In the genomic region with DNA sequence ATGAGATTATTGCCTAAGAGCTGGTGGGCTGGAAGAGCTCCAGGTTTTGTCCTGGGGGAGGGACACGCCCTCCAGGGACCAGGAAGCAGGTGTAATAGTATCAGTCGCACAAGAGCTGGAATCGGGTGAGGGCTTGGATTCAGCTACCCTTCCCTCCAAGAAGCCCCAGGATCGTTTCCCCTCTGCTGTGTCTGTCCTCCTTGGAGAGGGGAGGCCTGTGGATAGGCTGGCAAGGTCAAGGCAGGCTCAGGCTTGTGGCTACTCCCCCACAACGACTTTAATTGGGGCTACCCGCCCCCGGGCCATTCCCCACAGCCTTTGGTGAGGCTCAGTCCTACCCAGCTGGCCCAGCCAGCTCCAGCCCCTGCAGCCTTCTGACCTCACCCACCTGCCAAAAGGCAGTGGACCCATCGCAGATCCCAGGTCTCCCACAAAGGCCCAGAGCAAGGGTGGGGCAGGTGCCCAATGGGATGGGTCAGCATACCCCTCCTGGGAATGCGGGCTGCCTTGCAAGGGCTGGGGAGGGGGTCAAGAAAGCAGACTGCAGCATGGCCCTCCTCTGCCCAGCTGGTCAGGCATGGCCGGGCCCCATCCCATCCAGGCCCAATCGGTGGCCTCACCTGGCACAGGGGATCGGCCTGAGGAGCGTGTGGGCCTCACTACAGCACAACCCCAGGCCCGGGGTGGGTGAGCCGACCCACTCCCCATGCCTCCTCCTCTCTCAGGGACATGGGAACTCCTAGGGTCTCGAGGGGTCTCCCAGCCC, we compare ENCODE assay signal across 8 cellular contexts. TPM values are rescaled to one million over a fixed set of nuclear protein-coding genes. Genes with fewer than 3 reads are reported as not detected.
DNase-seq lines count a peak whose midpoint lies in the region; ATAC-seq, FAIRE-seq and TF ChIP-seq lines count a peak whose summit lies in the region.

No MANE protein-coding gene starts in this region.

- no peaks in the 10 kb centered on the region for H3K9me3 ChIP-seq in Caco-2
- H3K9me3 ChIP-seq in GM12878 (replicated peaks; ENCODE audit: control insufficient read depth, insufficient read depth, low read length) = no peaks in the 10 kb centered on the region
- no peaks in the 10 kb centered on the region for H3K9me3 ChIP-seq in testis

- H3K4me3 ChIP-seq in Caco-2 (ENCODE audit: low read depth, low read length) = peak overlapping the region; percentile 58
- peak overlapping the region; percentile 91 for H3K4me3 ChIP-seq in GM12878
- peak overlapping the region; percentile 79 to 97 for H3K4me3 ChIP-seq in testis

- CTCF ChIA-PET in Caco-2 (lab: Charles Lee) (interaction anchor here (0.6 to 1.1 kb wide), 3 partner anchors 69 to 110 kb away, joined by 3 to 4 read pairs (median 4); no protein-coding TSS in a partner anchor), GM12878 (lab: Yijun Ruan, JAX) (interaction anchor here (0.7 kb wide), 2 partner anchors 69 to 238 kb away, joined by 3 to 4 read pairs; no protein-coding TSS in a partner anchor)

- peaks cover 7% of the 10 kb centered on the region for H3K4me1 Mint-ChIP-seq in Caco-2 (ENCODE audit: low read depth, unreplicated experiment)

- ATAC-seq in GM12878 (peak; percentile 12), GM19328 (IDR thresholded peaks at IDR 0.05; ENCODE audit: unreplicated experiment) (no peak)

- DNase-seq in Caco-2 = no peak
- DNase-seq in M059J (ENCODE audit: low read depth) = peak; percentile 90
- DNase-seq in GM12878 (ENCODE audit: low read depth, low spot score) = no peak
- DNase-seq in kidney tubule cell (ENCODE audit: low spot score) = peak; percentile 90
- peak; percentile 79 for DNase-seq in testis
- no peak for DNase-seq in midbrain (lab: John Stamatoyannopoulos, UW)
- no peak for DNase-seq in cerebellum (ENCODE audit: low spot score)

- RAD21 ChIA-PET in GM12878 (lab: Charles Lee; ENCODE audit: unreplicated experiment) = no interaction called here

- H3K9ac ChIP-seq in GM12878 (ENCODE audit: control insufficient read depth, insufficient read depth, low read length) = peak overlapping the region; percentile 72

- H3K27ac ChIP-seq in GM12878 (ENCODE audit: control insufficient read depth, insufficient read depth) (0 out of 2 replicates have a peak overlapping the region, but pooled peaks have one; percentile 53), testis (peak overlapping the region; percentile 81 to 88)

- TF ChIP-seq POLR2A in GM12878 (IDR thresholded peaks at IDR 0.05; ENCODE audit: low read depth, low read length) = no peak
- no peak for TF ChIP-seq POLR2A in testis (IDR thresholded peaks at IDR 0.05)

- in situ Hi-C loops in GM12878 (cut with MboI) = no loop called here

- TF ChIP-seq RAD21 in GM12878 (IDR thresholded peaks at IDR 0.05; ENCODE audit: insufficient read depth, low read depth, low read length) = no peak

- TF ChIP-seq CTCF in Caco-2 (IDR thresholded peaks at IDR 0.05; ENCODE audit: insufficient read depth in 1 of 2, low read depth in 1 of 2, low read length in 1 of 2, severe bottlenecking in 1 of 2, unreplicated experiment in 1 of 2) (no peak), GM12878 (IDR thresholded peaks at IDR 0.05 in 2 of 3, conservative IDR thresholded peaks at IDR 0.05 in 1 of 3; ENCODE audit: control insufficient read depth in 2 of 3, extremely low read depth in 1 of 3, insufficient read depth in 1 of 3, low read depth in 3 of 3, low read length in 3 of 3) (no peak), testis (IDR thresholded peaks at IDR 0.05) (no peak)

- peaks cover 19% of the 10 kb centered on the region for H3K36me3 Mint-ChIP-seq in Caco-2 (ENCODE audit: insufficient read depth, unreplicated experiment)

- no peaks in the 10 kb centered on the region for H3K27me3 Mint-ChIP-seq in Caco-2 (ENCODE audit: insufficient read depth, unreplicated experiment)

- H3K9me3 Mint-ChIP-seq in Caco-2 (ENCODE audit: unreplicated experiment) = no peaks in the 10 kb centered on the region

- intact Hi-C loops in Caco-2 (cut with micrococcal nuclease; ENCODE audit: unreplicated experiment) = no loop called here
- intact Hi-C loops in GM12878 (cut with micrococcal nuclease; ENCODE audit: unreplicated experiment) = no loop called here
- intact Hi-C loops in testis (cut with DNase I; ENCODE audit: low total_unique reads) = no loop called here

- H2AFZ ChIP-seq in GM12878 (ENCODE audit: control insufficient read depth, low read depth, low read length) = no peak overlapping the region

- no peak for FAIRE-seq in GM12878 (lab: Jason Lieb, UNC)

- peak overlapping the region; percentile 92 for H3K4me3 Mint-ChIP-seq in Caco-2 (ENCODE audit: unreplicated experiment)

- POLR2A ChIA-PET in Caco-2 (lab: Charles Lee) (no interaction called here), GM12878 (lab: Charles Lee) (no interaction called here)

- H3K79me2 ChIP-seq in GM12878 (ENCODE audit: control insufficient read depth, insufficient read depth, low read length) = peaks cover 2% of the 10 kb centered on the region

- BruUV-seq in Caco-2 (replicated peaks; lab: Mats Ljungman, UMichigan) (no TSS peak), GM12878 (replicated peaks; lab: Mats Ljungman, UMichigan) (no TSS peak)

- H3K4me2 ChIP-seq in GM12878 (ENCODE audit: control insufficient read depth, insufficient read depth) = peak overlapping the region; percentile 97

- H4K20me1 ChIP-seq in GM12878 (ENCODE audit: control insufficient read depth, insufficient read depth) = no peaks in the 10 kb centered on the region; the same call in 1 of the 2 replicates

- H3K27me3 ChIP-seq in Caco-2 (replicated peaks; ENCODE audit: control insufficient read depth, insufficient read depth, low read length) (no peaks in the 10 kb centered on the region), GM12878 (replicated peaks in 1 of 2; ENCODE audit: control insufficient read depth in 2 of 2, insufficient read depth in 2 of 2, low read length in 1 of 2) (no peaks in the 10 kb centered on the region), testis (no peaks in the 10 kb centered on the region)

- H3K36me3 ChIP-seq in Caco-2 (ENCODE audit: control insufficient read depth, insufficient read depth, low read length) = no peaks in the 10 kb centered on the region
- H3K36me3 ChIP-seq in GM12878 (ENCODE audit: control insufficient read depth in 2 of 2, insufficient read depth in 2 of 2, low read length in 1 of 2) = no peaks in the 10 kb centered on the region
- H3K36me3 ChIP-seq in testis (ENCODE audit: low read depth, missing control alignments) = no peaks in the 10 kb centered on the region

- SMC1A ChIA-PET in GM12878 (lab: Charles Lee; ENCODE audit: uncharacterized antibody, unreplicated experiment) = interaction anchor here (0.6 kb wide), 1 partner anchor 52 kb away, joined by 3 read pairs; no protein-coding TSS in a partner anchor

- H3K4me1 ChIP-seq in Caco-2 (peaks cover 7% of the 10 kb centered on the region), GM12878 (ENCODE audit: control insufficient read depth, insufficient read depth, low read length) (peaks cover 12% of the 10 kb centered on the region), testis (peaks cover 40% of the 10 kb centered on the region)

- no peak for TF ChIP-seq EP300 in GM12878 (IDR thresholded peaks at IDR 0.05; ENCODE audit: borderline replicate concordance in 1 of 2, control insufficient read depth in 1 of 2, low read depth in 2 of 2, low read length in 2 of 2)

- H3K27ac Mint-ChIP-seq in Caco-2 (ENCODE audit: unreplicated experiment) = no peak overlapping the region

- WGBS in GM12878 (ENCODE audit: insufficient coverage, insufficient replicate concordance, low lambda C conversion rate, missing lambda C conversion rate) = 49% methylated on average over 16 of the region's 16 CpGs
- 17 to 28% methylated on average over 4 to 16 of the region's 16 CpGs for WGBS in testis, 2 donors

RNA-seq across cellular contexts. Expression of a gene that starts 1.0 kb away (rescaled TPM):
- 328 and 335 TPM in 2 replicates for total RNA-seq in Caco-2 (2022)
- 974 and 1,095 TPM in 2 replicates for total RNA-seq in M059J (2014; rRNA removed; shearing (Covaris generic))
- 28.3 and 31.2 TPM in 2 replicates for total RNA-seq in GM12878 (2013; cell fraction: nucleolus; rRNA removed)
- 29.3 and 38.6 TPM in 2 replicates for total RNA-seq in GM12878 (2014; rRNA removed)
- 10.3 and 13.3 TPM in 2 replicates for total RNA-seq in GM12878 (2014; rRNA removed; fragmentation: Illumina TruSeq; extraction: Trizol)
- 49.8 and 51.9 TPM in 2 replicates for total RNA-seq in GM12878 (2021)
- 21.7 TPM for polyA plus RNA-seq in GM12878 (2011; ENCODE audit: low read depth)
- polyA plus RNA-seq in GM12878 (2011; rRNA removed) = 4.4 and 16.4 TPM in 2 replicates
- polyA plus RNA-seq in GM12878 (2011; cell fraction: cytosol; rRNA removed) = 27.6 and 27.9 TPM in 2 replicates
- 31.4 and 38.8 TPM in 2 replicates for polyA plus RNA-seq in GM12878 (2011; cell fraction: nucleus; rRNA removed)
- 32.1 and 38.5 TPM in 2 replicates for polyA plus RNA-seq in GM12878 (2012)
- polyA plus RNA-seq in GM12878 (2014; fragmentation: Illumina TruSeq; extraction: Trizol) = 1.9 and 22.0 TPM in 2 replicates
- polyA plus RNA-seq in GM12878 (2014; fragmentation: Nextera tagmentation; extraction: Ambion mirVana) = 1 to 10 TPM in 1 of 2 experiments, under 1 TPM in 1; 0.42 to 3.4 TPM
- 27.9 and 35.8 TPM in 2 replicates for polyA plus RNA-seq in GM12878 (2014; rRNA removed)
- polyA plus RNA-seq in GM12878 (2016; fragmentation: Nextera tagmentation; extraction: Ambion mirVana) = 10 to 100 TPM; 43.4 to 54.6 TPM
- polyA minus RNA-seq in GM12878 (2011; rRNA and poly(A)+ RNA removed) = 17.6 and 42.1 TPM in 2 replicates
- 19.3 and 22.7 TPM in 2 replicates for polyA minus RNA-seq in GM12878 (2011; cell fraction: cytosol; rRNA and poly(A)+ RNA removed)
- 8.3 and 11.8 TPM in 2 replicates for polyA minus RNA-seq in GM12878 (2011; cell fraction: nucleus; rRNA and poly(A)+ RNA removed)
- 100 to 1,000 TPM; 522 to 897 TPM for total RNA-seq in testis
- 486 TPM for polyA plus RNA-seq in testis (ENCODE audit: insufficient read depth, low read depth, low replicate concordance)
- 24.1 TPM for total RNA-seq in cerebellum

RNA-seq across cellular contexts. Expression of a gene that starts 12.3 kb away (rescaled TPM):
- total RNA-seq in Caco-2 (2022) (1.3 and 2.7 TPM in 2 replicates), GM12878 (2014; rRNA removed) (0.16 TPM in 1 of 2 replicates, not detected in the other), GM12878 (2014; rRNA removed; fragmentation: Illumina TruSeq; extraction: Trizol) (not detected in 2 replicates), GM12878 (2021) (not detected in 2 replicates), testis (1 to 10 TPM; 6.0 to 9.6 TPM), cerebellum (4.5 TPM)
- total RNA-seq in M059J (2014; rRNA removed; shearing (Covaris generic)) = 2.7 and 11.4 TPM in 2 replicates
- total RNA-seq in GM12878 (2013; cell fraction: nucleolus; rRNA removed) = 0.42 TPM in 1 of 2 replicates, not detected in the other
- polyA plus RNA-seq in GM12878 (2011; ENCODE audit: low read depth) = 0.05 TPM
- polyA plus RNA-seq in GM12878 (2011; rRNA removed) (not detected in 2 replicates), GM12878 (2014; fragmentation: Illumina TruSeq; extraction: Trizol) (not detected in 2 replicates), GM12878 (2014; fragmentation: Nextera tagmentation; extraction: Ambion mirVana) (not detected), GM12878 (2014; rRNA removed) (0.10 and 0.27 TPM in 2 replicates), GM12878 (2016; fragmentation: Nextera tagmentation; extraction: Ambion mirVana) (under 1 TPM in 1 of 2 experiments, not detected in 1; 0.04 TPM), testis (ENCODE audit: insufficient read depth, low read depth, low replicate concordance) (2.6 TPM)
- polyA plus RNA-seq in GM12878 (2011; cell fraction: cytosol; rRNA removed) = not detected in 2 replicates
- polyA plus RNA-seq in GM12878 (2011; cell fraction: nucleus; rRNA removed) = 0.13 TPM in 1 of 2 replicates, not detected in the other
- polyA plus RNA-seq in GM12878 (2012) = 0.13 and 0.41 TPM in 2 replicates
- polyA minus RNA-seq in GM12878 (2011; rRNA and poly(A)+ RNA removed) = not detected in 2 replicates
- not detected in 2 replicates for polyA minus RNA-seq in GM12878 (2011; cell fraction: cytosol; rRNA and poly(A)+ RNA removed)
- polyA minus RNA-seq in GM12878 (2011; cell fraction: nucleus; rRNA and poly(A)+ RNA removed) = 0.38 TPM in 1 of 2 replicates, not detected in the other

Comparison
In these comparisons a context has a peak if more than half of its experiments do, and no peak if none do; other contexts are left out.
1. DNase-seq: peak in M059J (single experiment), kidney tubule cell (single experiment) and testis (single experiment); none in Caco-2 (0 of 2), GM12878 (single experiment), midbrain (single experiment) and cerebellum (single experiment).
2. Peak in every context shown above with its lines, with median percentiles within 50 percentile points of each other: H3K4me3 ChIP-seq.